In genomic region chrX:38004046-38004445, GRCh38 we compare ENCODE assay signal across 21 cellular contexts. TPM values are rescaled to one million over a fixed set of nuclear protein-coding genes. Genes with fewer than 3 reads are reported as not detected.
DNase-seq lines count a peak whose midpoint lies in the region; ATAC-seq, FAIRE-seq and TF ChIP-seq lines count a peak whose summit lies in the region.
"Had no signal": no experiment of that assay in that cellular context is flagged by ENCODE, and none has a peak within 500 bp of the region (broad histone marks: within the 10 kb centered on the region; RNA-seq: fewer than 3 reads in every experiment).

No MANE protein-coding gene starts in this region.

- no TSS peak for BruUV-seq in HepG2 (replicated peaks; lab: Mats Ljungman, UMichigan)

- H3K79me2 ChIP-seq in HepG2 (ENCODE audit: insufficient read depth, low read length): no peaks in the 10 kb centered on the region

- peaks cover 1 to 4% (median 1%) of the 10 kb centered on the region in 3 donors for H3K27me3 Mint-ChIP-seq in CD14-positive monocyte (ENCODE audit: low read depth in 3 of 3)
- H3K27me3 Mint-ChIP-seq: CD4-positive, CD25-positive, alpha-beta regulatory T cell had no signal

- intact Hi-C loops in right lobe of liver (cut with DNase I): no loop called here
- intact Hi-C loops in HepG2 (cut with micrococcal nuclease; ENCODE audit: unreplicated experiment): no loop called here
- intact Hi-C loops in head of caudate nucleus (cut with DNase I): no loop called here
- intact Hi-C loops in CD14-positive monocyte (cut with micrococcal nuclease): no loop called here

- TF ChIP-seq EP300 in HepG2 (IDR thresholded peaks at IDR 0.05; ENCODE audit: low read depth in 2 of 2, low read length in 2 of 2): no peak
- TF ChIP-seq EP300 in HepG2 (CRISPR knock-in tag; IDR thresholded peaks at IDR 0.05; ENCODE audit: borderline replicate concordance): no peak

- no peak overlapping the region for H3K27ac ChIP-seq in right lobe of liver
- H3K27ac ChIP-seq in HepG2 (ENCODE audit: extremely low read length, insufficient read depth, low read length): no peak overlapping the region
- H3K27ac ChIP-seq: BLaER1, HL-60 had no signal

- peaks cover 0 to 4% (median 2%) of the 10 kb centered on the region in 7 donors for H3K9me3 Mint-ChIP-seq in CD14-positive monocyte
- H3K9me3 Mint-ChIP-seq: GM23338 had no signal

- no peak overlapping the region for H2AFZ ChIP-seq in HepG2 (ENCODE audit: low read length)
- H2AFZ ChIP-seq: GM23338 had no signal

- no peak overlapping the region for H3K4me2 ChIP-seq in HepG2 (ENCODE audit: low read depth, low read length)
- H3K4me2 ChIP-seq: BLaER1, GM23338 had no signal

- H3K9ac ChIP-seq in HepG2 (ENCODE audit: insufficient read depth, low read depth, low read length): no peak overlapping the region
- H3K9ac ChIP-seq: BLaER1 had no signal

- no peak overlapping the region for H3K4me3 ChIP-seq in right lobe of liver
- H3K4me3 ChIP-seq in HepG2 (replicated peaks in 1 of 3; ENCODE audit: insufficient read depth in 1 of 3, low read depth in 2 of 3, low read length in 3 of 3): no peak overlapping the region
- no peak overlapping the region for H3K4me3 ChIP-seq in choroid plexus epithelial cell (ENCODE audit: low read depth, low read length)
- no peak overlapping the region for H3K4me3 ChIP-seq in fibroblast of pulmonary artery (replicated peaks; ENCODE audit: low read depth, low read length)
- H3K4me3 ChIP-seq: BLaER1, GM23338 had no signal

- TF ChIP-seq POLR2A in right lobe of liver (IDR thresholded peaks at IDR 0.05): no peak
- no peak for TF ChIP-seq POLR2A in HepG2 (IDR thresholded peaks at IDR 0.05; ENCODE audit: insufficient read depth in 1 of 2, low read depth in 2 of 2, low read length in 2 of 2)

- no peaks in the 10 kb centered on the region for H3K4me1 Mint-ChIP-seq in CD14-positive monocyte
- H3K4me1 Mint-ChIP-seq: CD4-positive, CD25-positive, alpha-beta regulatory T cell; GM23338 had no signal

- H4K20me1 ChIP-seq in HepG2 (ENCODE audit: insufficient read depth, low read length): no peaks in the 10 kb centered on the region
- H4K20me1 ChIP-seq: BLaER1 had no signal

- no peak for TF ChIP-seq RAD21 in HepG2 (CRISPR knock-in tag; IDR thresholded peaks at IDR 0.05)

- in situ Hi-C loops in HepG2 (cut with HindIII; ENCODE audit: extremely low pct_ligation_motif_present, low pct_unique_long_range_greater_than_20kb): no loop called here

- H3K36me3 Mint-ChIP-seq in CD14-positive monocyte: no peaks in the 10 kb centered on the region
- H3K36me3 Mint-ChIP-seq: CD4-positive, CD25-positive, alpha-beta regulatory T cell had no signal

- H3K4me1 ChIP-seq in right lobe of liver (no peaks in the 10 kb centered on the region), HepG2 (ENCODE audit: insufficient read depth, low read length) (no peaks in the 10 kb centered on the region)
- H3K4me1 ChIP-seq: BLaER1 had no signal

- no peaks in the 10 kb centered on the region for H3K9me3 ChIP-seq in right lobe of liver
- H3K9me3 ChIP-seq in HepG2 (ENCODE audit: low read length): no peaks in the 10 kb centered on the region

- H3K27ac Mint-ChIP-seq in CD14-positive monocyte: no peak overlapping the region
- H3K27ac Mint-ChIP-seq: CD4-positive, CD25-positive, alpha-beta regulatory T cell; GM23338 had no signal

- POLR2A ChIA-PET in HepG2 (lab: Yijun Ruan, JAX): no interaction called here

- TF ChIP-seq CTCF in right lobe of liver (IDR thresholded peaks at IDR 0.05): no peak
- TF ChIP-seq CTCF in HepG2 (CRISPR knock-in tag; IDR thresholded peaks at IDR 0.05): no peak
- TF ChIP-seq CTCF in choroid plexus epithelial cell (conservative IDR thresholded peaks at IDR 0.05; ENCODE audit: low read depth, low read length): no peak
- TF ChIP-seq CTCF in fibroblast of pulmonary artery (IDR thresholded peaks at IDR 0.05; ENCODE audit: low read length, missing control alignments): no peak
- TF ChIP-seq CTCF in CD14-positive monocyte (IDR thresholded peaks at IDR 0.05): no peak

- no peak for DNase-seq in right lobe of liver
- no peak for DNase-seq in HepG2 (ENCODE audit: low spot score)
- peak; percentile 34 for DNase-seq in choroid plexus epithelial cell (ENCODE audit: low read depth)
- peak; percentile 27 for DNase-seq in fibroblast of pulmonary artery (ENCODE audit: low read depth)
- no peak for DNase-seq in head of caudate nucleus
- DNase-seq in CD14-positive monocyte (ENCODE audit: low spot score): no peak
- DNase-seq: 8988T; AML-193; CD4-positive, CD25-positive, alpha-beta regulatory T cell; DMS153; DMS79 treated with DMSO at 0.1 percent for 48 hours; EL; H7 had no signal

- no peaks in the 10 kb centered on the region for H3K36me3 ChIP-seq in right lobe of liver
- H3K36me3 ChIP-seq in HepG2 (replicated peaks in 1 of 2; ENCODE audit: control insufficient read depth in 1 of 2, insufficient read depth in 2 of 2, low read length in 2 of 2): no peaks in the 10 kb centered on the region
- H3K36me3 ChIP-seq: BLaER1 had no signal

- FAIRE-seq in HepG2 (lab: Jason Lieb, UNC): no peak
- FAIRE-seq: G401.6, GM12892, GM19239 had no signal

- no peak overlapping the region for H3K4me3 Mint-ChIP-seq in CD14-positive monocyte
- H3K4me3 Mint-ChIP-seq: CD4-positive, CD25-positive, alpha-beta regulatory T cell; GM23338 had no signal

- CTCF ChIA-PET in HepG2 (lab: Yijun Ruan, JAX; ENCODE audit: low intra/inter-chr PET ratio, low total read pairs): no interaction called here

- ATAC-seq in right lobe of liver (peak in 3 of 4 donors; percentile 36 to 45 (median 42)), HepG2 (no peak), GM21619 (IDR thresholded peaks at IDR 0.05; ENCODE audit: unreplicated experiment) (no peak), GM18858 (IDR thresholded peaks at IDR 0.05; ENCODE audit: unreplicated experiment) (no peak)
- ATAC-seq: GM23338 had no signal

- H3K27me3 ChIP-seq in right lobe of liver (no peaks in the 10 kb centered on the region), HepG2 (ENCODE audit: control insufficient read depth in 1 of 2, insufficient read depth in 2 of 2, low read length in 2 of 2) (no peaks in the 10 kb centered on the region)
- H3K27me3 ChIP-seq: BLaER1 had no signal

- 45% methylated on average over 3 of the region's 3 CpGs for WGBS in right lobe of liver (ENCODE audit: insufficient coverage, low coverage, low lambda C conversion rate, missing lambda C conversion rate)
- WGBS in HepG2 (ENCODE audit: low lambda C conversion rate): 33% methylated on average over 3 of the region's 3 CpGs

TF ChIP-seq in HepG2, 621 proteins besides CTCF, POLR2A, EP300 and RAD21:
- TF ChIP-seq MXI1 (IDR thresholded peaks at IDR 0.05; ENCODE audit: borderline replicate concordance, low read depth, low read length): no peak
- TF ChIP-seq, protein P1, sequence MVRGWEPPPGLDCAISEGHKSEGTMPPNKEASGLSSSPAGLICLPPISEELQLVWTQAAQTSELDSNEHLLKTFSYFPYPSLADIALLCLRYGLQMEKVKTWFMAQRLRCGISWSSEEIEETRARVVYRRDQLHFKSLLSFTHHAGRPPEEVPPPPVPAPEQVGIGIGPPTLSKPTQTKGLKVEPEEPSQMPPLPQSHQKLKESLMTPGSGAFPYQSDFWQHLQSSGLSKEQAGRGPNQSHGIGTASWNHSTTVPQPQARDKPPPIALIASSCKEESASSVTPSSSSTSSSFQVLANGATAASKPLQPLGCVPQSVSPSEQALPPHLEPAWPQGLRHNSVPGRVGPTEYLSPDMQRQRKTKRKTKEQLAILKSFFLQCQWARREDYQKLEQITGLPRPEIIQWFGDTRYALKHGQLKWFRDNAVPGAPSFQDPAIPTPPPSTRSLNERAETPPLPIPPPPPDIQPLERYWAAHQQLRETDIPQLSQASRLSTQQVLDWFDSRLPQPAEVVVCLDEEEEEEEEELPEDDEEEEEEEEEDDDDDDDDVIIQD (CRISPR knock-in tag; IDR thresholded peaks at IDR 0.05; ENCODE audit: low read depth): no peak
- TF ChIP-seq YEATS2 (CRISPR knock-in tag; IDR thresholded peaks at IDR 0.05; ENCODE audit: borderline replicate concordance): no peak

RNA-seq across cellular contexts. Expression of gene SYTL5, which starts 2.3 kb away (rescaled TPM):
- total RNA-seq in right lobe of liver: 1 to 10 TPM; 1.1 to 2.9 (median 2.4) TPM
- total RNA-seq in HepG2 (2016; rRNA removed; fragmentation: Illumina TruSeq; extraction: Trizol): not detected in 2 replicates
- not detected in 2 replicates for total RNA-seq in HepG2 (2016; cell fraction: cytosol; rRNA removed; fragmentation: Illumina TruSeq; extraction: Trizol; ENCODE audit: low read depth)
- total RNA-seq in HepG2 (2016; cell fraction: insoluble cytoplasmic fraction; rRNA removed; fragmentation: Illumina TruSeq; extraction: Trizol): not detected in 2 replicates
- not detected in 2 replicates for total RNA-seq in HepG2 (2016; cell fraction: membrane; rRNA removed; fragmentation: Illumina TruSeq; extraction: Trizol)
- total RNA-seq in HepG2 (2016; cell fraction: nucleus; rRNA removed; fragmentation: Illumina TruSeq; extraction: Trizol): not detected in 2 replicates
- 0.01 TPM in 1 of 2 replicates, not detected in the other for polyA plus RNA-seq in HepG2 (2011; rRNA removed)
- not detected in 2 replicates for polyA plus RNA-seq in HepG2 (2011; cell fraction: cytosol; rRNA removed)
- not detected in 2 replicates for polyA plus RNA-seq in HepG2 (2011; cell fraction: nucleus; rRNA removed)
- not detected in 2 replicates for polyA plus RNA-seq in HepG2 (2012)
- polyA plus RNA-seq in HepG2 (2016; cell fraction: cytosol; fragmentation: Illumina TruSeq; extraction: Trizol; ENCODE audit: low read depth): not detected in 2 replicates
- polyA plus RNA-seq in HepG2 (2016; cell fraction: insoluble cytoplasmic fraction; fragmentation: Illumina TruSeq; extraction: Trizol; ENCODE audit: low read depth): not detected in 2 replicates
- polyA plus RNA-seq in HepG2 (2016; cell fraction: membrane; fragmentation: Illumina TruSeq; extraction: Trizol; ENCODE audit: low read depth): not detected in 2 replicates
- not detected in 2 replicates for polyA plus RNA-seq in HepG2 (2016; cell fraction: nucleus; fragmentation: Illumina TruSeq; extraction: Trizol; ENCODE audit: insufficient read depth, low read depth)
- polyA minus RNA-seq in HepG2 (2011; rRNA and poly(A)+ RNA removed; ENCODE audit: low replicate concordance): 0.07 TPM in 1 of 2 replicates, not detected in the other
- polyA minus RNA-seq in HepG2 (2011; cell fraction: cytosol; rRNA and poly(A)+ RNA removed): not detected in 2 replicates
- not detected in 2 replicates for polyA minus RNA-seq in HepG2 (2011; cell fraction: nucleus; rRNA and poly(A)+ RNA removed)
- not detected for polyA plus RNA-seq in CD14-positive monocyte
- total RNA-seq: CD4-positive, CD25-positive, alpha-beta regulatory T cell had no signal
- polyA plus RNA-seq: CD4-positive, CD25-positive, alpha-beta regulatory T cell had no signal

Comparison
In these comparisons a context has a peak if more than half of its experiments do, and no peak if none do; other contexts are left out.
1. ATAC-seq: peak in right lobe of liver (3 of 4); none in HepG2 (single experiment), GM21619 (single experiment) and GM18858 (single experiment).
2. DNase-seq: peak in choroid plexus epithelial cell (single experiment) and fibroblast of pulmonary artery (single experiment); none in right lobe of liver (0 of 3), HepG2 (single experiment), head of caudate nucleus (0 of 42) and CD14-positive monocyte (single experiment).